7 cellular contexts compared by ENCODE assay signal in genomic region chr3:197224034-197224444, GRCh38.
DNase-seq lines count a peak whose midpoint lies in the region; TF ChIP-seq lines count a peak whose summit lies in the region.

No MANE protein-coding gene starts in this region.

- no peak overlapping the region for H3K9ac ChIP-seq in neural progenitor cell

- H4K20me1 ChIP-seq in neural progenitor cell (ENCODE audit: low read depth): peaks cover 62% of the 10 kb centered on the region

- TF ChIP-seq CTCF in esophagus squamous epithelium (IDR thresholded peaks at IDR 0.05): peak in 5 of 6 experiments; percentile 37 to 66 (median 45)
- TF ChIP-seq CTCF in neural progenitor cell (IDR thresholded peaks at IDR 0.05): peak; percentile 77

- TF ChIP-seq POLR2A in esophagus squamous epithelium (IDR thresholded peaks at IDR 0.05): no peak

- no peaks in the 10 kb centered on the region for H3K36me3 ChIP-seq in esophagus squamous epithelium
- H3K36me3 ChIP-seq in neural progenitor cell: no peaks in the 10 kb centered on the region

- intact Hi-C loops in esophagus squamous epithelium (cut with DNase I): loop anchor here (10.0 kb wide), 1 partner anchor 281 kb away; no protein-coding TSS in a partner anchor

- H3K9me3 Mint-ChIP-seq in neural progenitor cell: no peaks in the 10 kb centered on the region

- H3K36me3 Mint-ChIP-seq in neural progenitor cell: peaks cover 2% of the 10 kb centered on the region

- no peak overlapping the region for H2AFZ ChIP-seq in neural progenitor cell (replicated peaks)

- H3K4me1 ChIP-seq in esophagus squamous epithelium: peaks cover 0 to 57% (median 18%) of the 10 kb centered on the region in 3 donors
- peaks cover 11% of the 10 kb centered on the region for H3K4me1 ChIP-seq in neural progenitor cell

- no peak overlapping the region for H3K4me3 ChIP-seq in Jurkat, Clone E6-1 (ENCODE audit: low read length)
- H3K4me3 ChIP-seq in esophagus squamous epithelium: no peak overlapping the region
- no peak overlapping the region for H3K4me3 ChIP-seq in neural progenitor cell

- H3K27ac ChIP-seq in esophagus squamous epithelium: no peak overlapping the region
- H3K27ac ChIP-seq in neural progenitor cell: no peak overlapping the region

- H3F3A ChIP-seq in neural progenitor cell (ENCODE audit: low read depth): peaks cover 16% of the 10 kb centered on the region

- H3K9me3 ChIP-seq in esophagus squamous epithelium (no peaks in the 10 kb centered on the region), neural progenitor cell (ENCODE audit: low read depth) (no peaks in the 10 kb centered on the region)

- no peak overlapping the region for H3K4me2 ChIP-seq in neural progenitor cell

- peaks cover 100% of the 10 kb centered on the region for H3K79me2 ChIP-seq in neural progenitor cell (ENCODE audit: low read depth)

- no peaks in the 10 kb centered on the region for H3K27me3 Mint-ChIP-seq in neural progenitor cell (ENCODE audit: insufficient read depth, low read depth)

- peaks cover 21% of the 10 kb centered on the region for H3K4me1 Mint-ChIP-seq in neural progenitor cell

- peak; percentile 68 for DNase-seq in EH (ENCODE audit: low read depth)
- peak; percentile 54 for DNase-seq in Jurkat, Clone E6-1 (ENCODE audit: low read depth, low spot score)
- DNase-seq in RKO (ENCODE audit: low spot score): peak; percentile 71
- DNase-seq in esophagus squamous epithelium (lab: John Stamatoyannopoulos, UW): no peak
- peak; percentile 71 for DNase-seq in neural progenitor cell (ENCODE audit: low spot score)
- no peak for DNase-seq in NCI-H1048 (lab: John Stamatoyannopoulos, UW)
- no peak for DNase-seq in GM19240 (ENCODE audit: insufficient read length, low spot score)

- H3K27ac Mint-ChIP-seq in neural progenitor cell: no peak overlapping the region

- H3K4me3 Mint-ChIP-seq in neural progenitor cell: no peak overlapping the region

- no peaks in the 10 kb centered on the region for H3K27me3 ChIP-seq in esophagus squamous epithelium
- no peaks in the 10 kb centered on the region for H3K27me3 ChIP-seq in neural progenitor cell

Comparison
In these comparisons a context has a peak if more than half of its experiments do, and no peak if none do; other contexts are left out.
1. DNase-seq: peak in EH (single experiment), Jurkat, Clone E6-1 (single experiment), RKO (single experiment) and neural progenitor cell (single experiment); none in esophagus squamous epithelium (single experiment), NCI-H1048 (single experiment) and GM19240 (single experiment).